ENCODE assay signal across 2 cellular contexts in genomic region chr12:113926792-113927191, GRCh38.
A peak's percentile ranks its signal among the peaks of the same experiment; 100 is the strongest.
TF ChIP-seq lines count a peak whose summit lies in the region.

No MANE protein-coding gene starts in this region.

TF ChIP-seq in HEK293, 187 proteins besides CTCF, POLR2A, EP300 and RAD21 (continued from another document):
- no peak for TF ChIP-seq ZNF518A (tag by site-specific recombination; conservative IDR thresholded peaks at IDR 0.05; ENCODE audit: low read depth)
- no peak for TF ChIP-seq YY2 (tag by site-specific recombination; IDR thresholded peaks at IDR 0.05)
- TF ChIP-seq ZNF513 (tag by site-specific recombination; IDR thresholded peaks at IDR 0.05) = peak; percentile 36; the same call in 1 of the 2 replicates

TF ChIP-seq in HEK293T, 16 proteins besides CTCF, POLR2A, EP300 and RAD21 (continued from another document):
- TF ChIP-seq PKNOX1 (IDR thresholded peaks at IDR 0.05) (no peak), TARDBP (IDR thresholded peaks at IDR 0.05) (no peak), NFRKB (IDR thresholded peaks at IDR 0.05) (no peak), LEF1 (IDR thresholded peaks at IDR 0.05; ENCODE audit: borderline replicate concordance) (no peak)
